In genomic region chr2:42360493-42360889, GRCh38 we compare ENCODE assay signal across 8 cellular contexts. TPM values are rescaled to one million over a fixed set of nuclear protein-coding genes. Genes with fewer than 3 reads are reported as not detected.
DNase-seq lines count a peak whose midpoint lies in the region; ATAC-seq, FAIRE-seq and TF ChIP-seq lines count a peak whose summit lies in the region.

No MANE protein-coding gene starts in this region.

- no peak for TF ChIP-seq POLR2A in vagina (IDR thresholded peaks at IDR 0.05)
- TF ChIP-seq POLR2A in GM12892 (IDR thresholded peaks at IDR 0.05; ENCODE audit: low read depth, low read length): no peak

- peak overlapping the region; percentile 97 for H3K56ac ChIP-seq in mesendoderm (ENCODE audit: low read length)

- no peaks in the 10 kb centered on the region for H3K9me3 ChIP-seq in cardiac muscle cell (ENCODE audit: low read depth)
- H3K9me3 ChIP-seq in vagina: no peaks in the 10 kb centered on the region

- intact Hi-C loops in cardiac septum (cut with DNase I): loop anchor here (2.0 kb wide), 1 partner anchor 264 kb away; no protein-coding TSS in a partner anchor
- intact Hi-C loops in vagina (cut with DNase I): no loop called here

- ATAC-seq in GM19328 (IDR thresholded peaks at IDR 0.05; ENCODE audit: unreplicated experiment) (no peak), HG03175 (IDR thresholded peaks at IDR 0.05; ENCODE audit: unreplicated experiment) (no peak)

- H3K79me2 ChIP-seq in mesendoderm (ENCODE audit: control insufficient read depth, insufficient read depth, low read length): peaks cover 46% of the 10 kb centered on the region

- peak overlapping the region; percentile 93 for H3K9ac ChIP-seq in mesendoderm (ENCODE audit: low read length)

- H3K27me3 ChIP-seq in cardiac muscle cell (no peaks in the 10 kb centered on the region), mesendoderm (ENCODE audit: insufficient read depth, low read length, poor library complexity) (no peaks in the 10 kb centered on the region), vagina (no peaks in the 10 kb centered on the region)

- no peak for TF ChIP-seq CTCF in cardiac muscle cell (IDR thresholded peaks at IDR 0.05; ENCODE audit: low read depth, low read length)
- TF ChIP-seq CTCF in cardiac fibroblast (IDR thresholded peaks at IDR 0.05; ENCODE audit: low read depth, low read length): no peak
- TF ChIP-seq CTCF in vagina (IDR thresholded peaks at IDR 0.05): no peak

- FAIRE-seq in GM12892 (lab: Jason Lieb, UNC): no peak

- H3K36me3 ChIP-seq in cardiac muscle cell: no peaks in the 10 kb centered on the region
- H3K36me3 ChIP-seq in mesendoderm (ENCODE audit: control insufficient read depth, insufficient read depth, low read length): no peaks in the 10 kb centered on the region
- H3K36me3 ChIP-seq in vagina: no peaks in the 10 kb centered on the region

- H3K4me3 ChIP-seq in cardiac muscle cell (peak overlapping the region; percentile 96), cardiac fibroblast (replicated peaks in 1 of 2; ENCODE audit: low read depth in 2 of 2, low read length in 2 of 2) (peak overlapping the region; percentile 79 to 99), mesendoderm (ENCODE audit: low read length) (peak overlapping the region; percentile 93), vagina (peak overlapping the region; percentile 54 to 91)

- peak overlapping the region; percentile 46 for H3K4ac ChIP-seq in mesendoderm (ENCODE audit: low read depth, low read length)

- no peak overlapping the region for H2BK5ac ChIP-seq in mesendoderm (ENCODE audit: low read length)

- H3K4me2 ChIP-seq in mesendoderm (ENCODE audit: low read length): peak overlapping the region; percentile 77

- H4K5ac ChIP-seq in mesendoderm (ENCODE audit: low read length): no peak overlapping the region

- H3K18ac ChIP-seq in mesendoderm (ENCODE audit: low read length): no peak overlapping the region

- H3K27ac ChIP-seq in cardiac muscle cell: peak overlapping the region; percentile 97
- H3K27ac ChIP-seq in mesendoderm (ENCODE audit: low read depth, low read length): no peak overlapping the region
- H3K27ac ChIP-seq in vagina: peak overlapping the region; percentile 94

- no peak overlapping the region for H2BK15ac ChIP-seq in mesendoderm (replicated peaks; ENCODE audit: low read depth)

- no peak overlapping the region for H3K23ac ChIP-seq in mesendoderm (ENCODE audit: low read length)

- DNase-seq in cardiac muscle cell (ENCODE audit: low read depth in 1 of 2, low spot score in 1 of 2): no peak
- no peak for DNase-seq in cardiac septum (ENCODE audit: low spot score)
- DNase-seq in cardiac fibroblast (ENCODE audit: low read depth in 2 of 2): no peak
- peak; percentile 13 for DNase-seq in mesendoderm
- DNase-seq in vagina (ENCODE audit: extremely low spot score in 2 of 2): no peak
- DNase-seq in GM12892 (ENCODE audit: insufficient read length): no peak

- peaks cover 23% of the 10 kb centered on the region for H3K79me1 ChIP-seq in mesendoderm (ENCODE audit: low read length)

- no peak overlapping the region for H4K8ac ChIP-seq in mesendoderm (ENCODE audit: low read depth, low read length)

- no CpG with 5 or more reads among the region's 15 CpGs for WGBS in mesendoderm (ENCODE audit: extremely low coverage, insufficient coverage, low lambda C conversion rate)

- no peak overlapping the region for H2BK120ac ChIP-seq in mesendoderm (ENCODE audit: low read depth, low read length)

- H3K4me1 ChIP-seq in cardiac muscle cell (ENCODE audit: low read depth): peaks cover 19% of the 10 kb centered on the region
- H3K4me1 ChIP-seq in mesendoderm (ENCODE audit: control insufficient read depth, low read depth, low read length): peaks cover 7% of the 10 kb centered on the region
- peaks cover 52% of the 10 kb centered on the region for H3K4me1 ChIP-seq in vagina

- H2AK5ac ChIP-seq in mesendoderm (ENCODE audit: low read length): no peak overlapping the region

RNA-seq across cellular contexts. Expression of gene COX7A2L, which starts 0.5 kb away (rescaled TPM):
- total RNA-seq in cardiac muscle cell (152 and 160 TPM in 2 replicates), cardiac septum (94.6 TPM), vagina (83.2 TPM)
- 187 and 197 TPM in 2 replicates for polyA plus RNA-seq in cardiac muscle cell
- polyA plus RNA-seq in mesendoderm (2013, experiment 1 of 2): 65.4 TPM
- polyA plus RNA-seq in mesendoderm (2013, experiment 2 of 2): 64.9 TPM
- 178 TPM for polyA plus RNA-seq in GM12892 (2012; ENCODE audit: missing spikeins)
